8 cellular contexts compared by ENCODE assay signal in genomic region chr19:44003461-44004134, GRCh38. TPM values are rescaled to one million over a fixed set of nuclear protein-coding genes. Genes with fewer than 3 reads are reported as not detected.
DNase-seq lines count a peak whose midpoint lies in the region; ATAC-seq and TF ChIP-seq lines count a peak whose summit lies in the region.

No MANE protein-coding gene starts in this region.

- H3K4me3 ChIP-seq in Panc1 (ENCODE audit: low read depth in 2 of 2, low read length in 2 of 2) (peak overlapping the region; percentile 73 to 92), lung (peak overlapping the region; percentile 73), upper lobe of left lung (peak overlapping the region; percentile 78 to 96 (median 87))

- DNase-seq in NCI-H1105 treated with DMSO at 0.1 percent for 48 hours (lab: John Stamatoyannopoulos, UW) (peak; percentile 9), NCI-H1105 (lab: John Stamatoyannopoulos, UW) (no peak), Panc1 (ENCODE audit: low read depth, low spot score) (no peak), dermis blood vessel endothelial cell (peak; percentile 15), lung (ENCODE audit: low spot score) (no peak), upper lobe of left lung (no peak)

- ATAC-seq in HG02610 (IDR thresholded peaks at IDR 0.05; ENCODE audit: unreplicated experiment), result peak; percentile 12
- ATAC-seq in Panc1, result peak; percentile 56
- no peak for ATAC-seq in lung (ENCODE audit: insufficient read depth, low FRiP score)
- ATAC-seq in upper lobe of left lung (ENCODE audit: low FRiP score in 2 of 2), result peak; percentile 14 to 28
- ATAC-seq in GM18505 (IDR thresholded peaks at IDR 0.05; ENCODE audit: unreplicated experiment), result no peak

- POLR2A ChIA-PET in Panc1 (lab: Charles Lee), result no interaction called here

- intact Hi-C loops in Panc1 (cut with micrococcal nuclease; ENCODE audit: unreplicated experiment), result no loop called here

- TF ChIP-seq POLR2A in upper lobe of left lung (IDR thresholded peaks at IDR 0.05), result no peak
- TF ChIP-seq POLR2A in GM18505 (IDR thresholded peaks at IDR 0.05; ENCODE audit: borderline replicate concordance, extremely low read depth, insufficient read depth, insufficient read length), result no peak

- H3K9me3 ChIP-seq in Panc1 (ENCODE audit: control insufficient read depth, insufficient read depth, low read depth, low read length), result peaks cover 3% of the 10 kb centered on the region; the same call in 1 of the 2 replicates
- peaks cover 0 to 14% of the 10 kb centered on the region in 2 donors for H3K9me3 ChIP-seq in lung (ENCODE audit: control insufficient read depth in 2 of 2, insufficient read depth in 1 of 2, low read length in 1 of 2)
- peaks cover 7 to 30% (median 26%) of the 10 kb centered on the region in 4 donors for H3K9me3 ChIP-seq in upper lobe of left lung

- peak overlapping the region; percentile 93 for H3K27ac ChIP-seq in Panc1 (ENCODE audit: low read length)
- peak overlapping the region in 1 of 2 donors; percentile 59 for H3K27ac ChIP-seq in lung (ENCODE audit: low read depth in 1 of 2, low read length in 1 of 2)
- peak overlapping the region in 3 of 4 donors; percentile 86 to 90 (median 88) for H3K27ac ChIP-seq in upper lobe of left lung

- no peak for TF ChIP-seq EP300 in upper lobe of left lung (IDR thresholded peaks at IDR 0.05)

- CTCF ChIA-PET in Panc1 (lab: Charles Lee), result no interaction called here

- H3K27me3 ChIP-seq in Panc1 (ENCODE audit: control insufficient read depth, insufficient read depth, low read length) (no peaks in the 10 kb centered on the region), lung (ENCODE audit: control insufficient read depth, insufficient read depth) (no peaks in the 10 kb centered on the region), upper lobe of left lung (no peaks in the 10 kb centered on the region)

- in situ Hi-C loops in Panc1 (cut with HindIII; ENCODE audit: low pct_unique_long_range_greater_than_20kb, low sequenced_read_pairs), result no loop called here

- 19 to 20% methylated on average over 19 of the region's 19 CpGs for WGBS in lung, 2 donors
- 21 to 22% methylated on average over 16 to 19 of the region's 19 CpGs for WGBS in upper lobe of left lung, 2 donors

- H3K36me3 ChIP-seq in Panc1 (ENCODE audit: control insufficient read depth, insufficient read depth, low read length) (peaks cover 3% of the 10 kb centered on the region; the same call in 1 of the 2 replicates), lung (ENCODE audit: control insufficient read depth in 2 of 2, insufficient read depth in 2 of 2, low read length in 2 of 2) (peaks cover 8 to 15% of the 10 kb centered on the region in 2 donors), upper lobe of left lung (peaks cover 10 to 21% (median 18%) of the 10 kb centered on the region in 4 donors)

- no peak for TF ChIP-seq CTCF in Panc1 (IDR thresholded peaks at IDR 0.05)
- no peak for TF ChIP-seq CTCF in lung (IDR thresholded peaks at IDR 0.05; ENCODE audit: control extremely low read depth, extremely low read depth)
- no peak for TF ChIP-seq CTCF in upper lobe of left lung (IDR thresholded peaks at IDR 0.05)

- no TSS peak for BruUV-seq in Panc1 (replicated peaks; lab: Mats Ljungman, UMichigan)

- no peaks in the 10 kb centered on the region; the same call in none of the 2 replicates for H3K4me1 ChIP-seq in Panc1 (ENCODE audit: control insufficient read depth, insufficient read depth, low read length)
- peaks cover 5 to 6% of the 10 kb centered on the region in 2 donors for H3K4me1 ChIP-seq in lung (ENCODE audit: control insufficient read depth in 2 of 2, insufficient read depth in 2 of 2, low read length in 2 of 2)
- H3K4me1 ChIP-seq in upper lobe of left lung, result peaks cover 10 to 16% (median 12%) of the 10 kb centered on the region in 4 donors

RNA-seq across cellular contexts. Expression of gene ZNF230, which starts 0.8 kb away (rescaled TPM):
- total RNA-seq in Panc1 (2021; ENCODE audit: unreplicated experiment) (4.2 TPM), dermis blood vessel endothelial cell (2.6 and 3.7 TPM in 2 replicates), lung (1 to 10 TPM; 4.2 to 7.3 TPM), upper lobe of left lung (1 to 10 TPM; 2.2 to 6.4 (median 4.7) TPM)
- polyA plus RNA-seq in Panc1 (2012; ENCODE audit: insufficient read length), result 2.3 TPM
- 1 to 10 TPM; 1.7 to 5.6 TPM for polyA plus RNA-seq in lung

RNA-seq across cellular contexts. Expression of gene ZNF155, which starts 19.6 kb away (rescaled TPM):
- total RNA-seq in Panc1 (2021; ENCODE audit: unreplicated experiment) (5.0 TPM), dermis blood vessel endothelial cell (6.6 and 9.5 TPM in 2 replicates), lung (1 to 10 TPM; 4.7 to 7.8 TPM), upper lobe of left lung (1 to 10 TPM; 3.4 to 8.6 (median 5.7) TPM)
- polyA plus RNA-seq in Panc1 (2012; ENCODE audit: insufficient read length), result 3.3 TPM
- 1 to 10 TPM; 4.4 to 4.7 TPM for polyA plus RNA-seq in lung

RNA-seq across cellular contexts. Expression of gene ZNF222, which starts 21.6 kb away (rescaled TPM):
- total RNA-seq in Panc1 (2021; ENCODE audit: unreplicated experiment), result 3.1 TPM
- 2.0 TPM for polyA plus RNA-seq in Panc1 (2012; ENCODE audit: insufficient read length)
- total RNA-seq in dermis blood vessel endothelial cell, result 4.8 and 7.5 TPM in 2 replicates
- 1 to 10 TPM; 3.4 to 5.9 TPM for total RNA-seq in lung
- polyA plus RNA-seq in lung, result 1 to 10 TPM; 2.5 to 4.6 TPM
- total RNA-seq in upper lobe of left lung, result 10 to 100 TPM in 1 of 6 donors, 1 to 10 TPM in 4, not detected in 1; 2.5 to 13.6 (median 4.0) TPM

RNA-seq across cellular contexts. Expression of gene ZNF223, which starts 48.2 kb away (rescaled TPM):
- total RNA-seq in Panc1 (2021; ENCODE audit: unreplicated experiment), result 2.2 TPM
- 1.8 TPM for polyA plus RNA-seq in Panc1 (2012; ENCODE audit: insufficient read length)
- total RNA-seq in dermis blood vessel endothelial cell, result 6.3 and 8.3 TPM in 2 replicates
- total RNA-seq in lung, result 1 to 10 TPM; 5.6 to 9.6 TPM
- polyA plus RNA-seq in lung, result 1 to 10 TPM; 2.8 to 3.9 TPM
- 10 to 100 TPM in 1 of 6 donors, 1 to 10 TPM in 5; 4.7 to 11.8 (median 6.3) TPM for total RNA-seq in upper lobe of left lung

RNA-seq across cellular contexts. Expression of gene ZNF221, which starts 52.6 kb away (rescaled TPM):
- total RNA-seq in Panc1 (2021; ENCODE audit: unreplicated experiment) (2.8 TPM), dermis blood vessel endothelial cell (4.9 and 6.8 TPM in 2 replicates), lung (10 to 100 TPM in 1 of 2 donors, 1 to 10 TPM in 1; 2.6 to 13.1 TPM), upper lobe of left lung (10 to 100 TPM in 1 of 6 donors, 1 to 10 TPM in 5; 1.4 to 16.8 (median 3.5) TPM)
- polyA plus RNA-seq in Panc1 (2012; ENCODE audit: insufficient read length), result 1.4 TPM
- polyA plus RNA-seq in lung, result under 1 TPM; 0.71 to 0.81 TPM

Comparison
In these comparisons a context has a peak if more than half of its experiments do, and no peak if none do; other contexts are left out.
1. DNase-seq: peak in NCI-H1105 treated with DMSO at 0.1 percent for 48 hours (single experiment) and dermis blood vessel endothelial cell (single experiment); none in NCI-H1105 (single experiment), Panc1 (single experiment), lung (single experiment) and upper lobe of left lung (0 of 2).
2. ATAC-seq: peak in HG02610 (single experiment), Panc1 (single experiment) and upper lobe of left lung (2 of 2); none in lung (single experiment) and GM18505 (single experiment).
3. Peak in every context shown above with its lines, with median percentiles within 50 percentile points of each other: H3K4me3 ChIP-seq.